In the genomic region with DNA sequence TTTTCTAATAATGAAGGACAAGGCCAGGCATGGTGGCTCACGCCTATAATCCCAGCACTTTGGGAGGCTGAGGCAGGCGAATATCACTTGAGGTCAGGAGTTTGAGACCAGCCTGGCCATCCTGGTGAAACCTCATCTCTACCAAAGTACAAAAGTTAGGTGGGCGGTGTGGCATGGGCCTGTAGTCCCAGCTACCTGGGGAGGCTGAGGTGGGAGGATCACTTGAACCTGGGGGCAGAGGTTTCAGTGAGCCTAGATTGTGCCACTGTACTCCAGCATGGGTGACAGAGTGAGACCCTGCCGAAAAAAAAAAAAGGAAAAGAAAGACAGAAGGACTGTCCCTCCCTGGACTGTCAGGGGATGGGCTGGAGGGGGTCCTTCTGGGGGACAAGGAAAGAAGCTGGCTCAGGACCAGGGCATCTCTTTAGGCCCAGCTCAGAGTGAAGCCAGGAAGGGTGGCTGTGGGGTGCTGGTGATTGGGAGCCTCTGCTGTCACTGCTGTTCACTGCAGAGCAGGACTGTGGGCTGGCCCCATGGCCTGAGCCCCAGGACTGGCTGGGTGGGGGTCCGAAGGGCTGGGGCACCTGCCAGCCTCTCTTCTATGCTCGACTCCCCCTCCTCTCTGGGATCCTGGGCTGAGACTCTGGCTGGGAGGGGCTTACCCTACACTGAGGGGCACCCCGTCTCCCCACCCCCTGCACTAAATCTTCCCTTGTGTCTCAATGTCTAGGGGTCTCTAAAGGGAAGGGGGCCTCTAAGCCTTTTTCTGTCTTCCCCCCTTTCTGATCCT, we compare ENCODE assay signal across 9 cellular contexts. TPM values are rescaled to one million over a fixed set of nuclear protein-coding genes. Genes with fewer than 3 reads are reported as not detected.
DNase-seq lines count a peak whose midpoint lies in the region; ATAC-seq and TF ChIP-seq lines count a peak whose summit lies in the region.
"Had no signal": no experiment of that assay in that cellular context is flagged by ENCODE, and none has a peak within 500 bp of the region (broad histone marks: within the 10 kb centered on the region; RNA-seq: fewer than 3 reads in every experiment).

No MANE protein-coding gene starts in this region.

- TF ChIP-seq CTCF in WTC11 (IDR thresholded peaks at IDR 0.05) = no peak
- TF ChIP-seq CTCF in gastroesophageal sphincter (IDR thresholded peaks at IDR 0.05) = no peak

- WGBS in gastroesophageal sphincter (ENCODE audit: low coverage in 1 of 2), 2 donors = 31 to 81% methylated on average over 4 of the region's 7 CpGs

- H3K4me1 ChIP-seq in gastroesophageal sphincter (peaks cover 0 to 92% (median 18%) of the 10 kb centered on the region in 3 donors), skeletal muscle tissue (ENCODE audit: control insufficient read depth in 3 of 3, insufficient read depth in 3 of 3, low read length in 3 of 3) (peaks cover 36 to 64% (median 63%) of the 10 kb centered on the region in 3 donors)

- H3K9me3 ChIP-seq in gastroesophageal sphincter (no peaks in the 10 kb centered on the region), skeletal muscle tissue (ENCODE audit: control insufficient read depth in 3 of 3, low read length in 3 of 3) (no peaks in the 10 kb centered on the region)

- H3K36me3 Mint-ChIP-seq in WTC11 = no peaks in the 10 kb centered on the region

- H3K4me3 ChIP-seq in H7 (ENCODE audit: insufficient read depth, low read depth, low read length) (peak overlapping the region; percentile 54), gastroesophageal sphincter (peak overlapping the region; percentile 97 to 99), skeletal muscle tissue (ENCODE audit: low read length in 3 of 3) (peak overlapping the region; percentile 71 to 83 (median 79))

- DNase-seq in H7 = peak; percentile 62
- no peak for DNase-seq in WTC11 (ENCODE audit: low spot score)
- no peak for DNase-seq in NK-92 treated with Interleukin-12 subunit alpha and Interleukin-12 subunit beta, amount 100 ng/mL, for 24 hours (lab: John Stamatoyannopoulos, UW)
- DNase-seq: NCI-H526 treated with DMSO at 0.1 percent for 48 hours had no signal

- peaks cover 11% of the 10 kb centered on the region for H3K27me3 Mint-ChIP-seq in WTC11 (ENCODE audit: low read depth)

- H3K27me3 ChIP-seq in H7 (ENCODE audit: control insufficient read depth, insufficient read depth, low read length) = no peaks in the 10 kb centered on the region; the same call in 1 of the 2 replicates
- H3K27me3 ChIP-seq in gastroesophageal sphincter = no peaks in the 10 kb centered on the region
- H3K27me3 ChIP-seq in skeletal muscle tissue (ENCODE audit: control insufficient read depth in 3 of 3, insufficient read depth in 3 of 3, low read length in 3 of 3) = no peaks in the 10 kb centered on the region

- H3K27ac ChIP-seq in gastroesophageal sphincter = peak overlapping the region; percentile 88 to 96 (median 95)
- peak overlapping the region; percentile 88 for H3K27ac ChIP-seq in skeletal muscle tissue (ENCODE audit: low read depth, low read length)

- CTCF ChIA-PET in WTC11 (lab: Charles Lee) = interaction anchor here (0.7 to 2.2 kb wide), 13 partner anchors 13 to 236 kb away, joined by 3 to 9 read pairs (median 4); no protein-coding TSS in a partner anchor

- no peaks in the 10 kb centered on the region for H3K9me3 Mint-ChIP-seq in WTC11

- H3K4me1 Mint-ChIP-seq in WTC11 = peaks cover 53% of the 10 kb centered on the region

- H3K4me3 Mint-ChIP-seq in WTC11 = peak overlapping the region; percentile 66

- H3K36me3 ChIP-seq in H7 (replicated peaks; ENCODE audit: control insufficient read depth, insufficient read depth, low read length) (no peaks in the 10 kb centered on the region), gastroesophageal sphincter (no peaks in the 10 kb centered on the region), skeletal muscle tissue (ENCODE audit: control insufficient read depth in 3 of 3, insufficient read depth in 3 of 3, low read length in 3 of 3) (no peaks in the 10 kb centered on the region)

- no peak overlapping the region for H3K27ac Mint-ChIP-seq in WTC11

- no peak for TF ChIP-seq POLR2A in gastroesophageal sphincter (IDR thresholded peaks at IDR 0.05)

- TF ChIP-seq EP300 in gastroesophageal sphincter (IDR thresholded peaks at IDR 0.05) = no peak

- peak overlapping the region; percentile 71 to 90 (median 87) for H3K9ac ChIP-seq in skeletal muscle tissue (ENCODE audit: low read depth in 1 of 3, low read length in 3 of 3)

- ATAC-seq in WTC11 (no peak), gastroesophageal sphincter (no peak), HG03196 (IDR thresholded peaks at IDR 0.05; ENCODE audit: unreplicated experiment) (no peak), HG03095 (IDR thresholded peaks at IDR 0.05; ENCODE audit: unreplicated experiment) (no peak), GM18870 (IDR thresholded peaks at IDR 0.05; ENCODE audit: unreplicated experiment) (no peak)

- POLR2A ChIA-PET in WTC11 (lab: Charles Lee) = interaction anchor here (0.5 to 2.3 kb wide), 6 partner anchors 9 to 1478 kb away, joined by 4 to 9 read pairs (median 6); no protein-coding TSS in a partner anchor

TF ChIP-seq in WTC11, 78 proteins besides CTCF, POLR2A, EP300 and RAD21:
- no peak for TF ChIP-seq MXD4 (CRISPR knock-in tag; IDR thresholded peaks at IDR 0.05; ENCODE audit: borderline replicate concordance)
- TF ChIP-seq TCF7 (CRISPR knock-in tag; IDR thresholded peaks at IDR 0.05; ENCODE audit: low read depth) = no peak
- TF ChIP-seq TP53 (CRISPR knock-in tag; IDR thresholded peaks at IDR 0.05) = no peak

RNA-seq across cellular contexts. Expression of gene ARHGAP23, which starts 0.9 kb away (rescaled TPM):
- total RNA-seq in H7 (2014; rRNA removed; shearing (Covaris generic)) = 15.4 and 17.2 TPM in 2 replicates
- total RNA-seq in WTC11 (2021) = 49.1 to 66.0 TPM (median 56.6 TPM) in 3 replicates
- total RNA-seq in gastroesophageal sphincter = 100 to 1,000 TPM in 1 of 4 donors, 10 to 100 TPM in 3; 45.3 to 132 (median 82.8) TPM
- 25.6 TPM for total RNA-seq in skeletal muscle tissue
